18 cellular contexts compared by ENCODE assay signal in the genomic region with DNA sequence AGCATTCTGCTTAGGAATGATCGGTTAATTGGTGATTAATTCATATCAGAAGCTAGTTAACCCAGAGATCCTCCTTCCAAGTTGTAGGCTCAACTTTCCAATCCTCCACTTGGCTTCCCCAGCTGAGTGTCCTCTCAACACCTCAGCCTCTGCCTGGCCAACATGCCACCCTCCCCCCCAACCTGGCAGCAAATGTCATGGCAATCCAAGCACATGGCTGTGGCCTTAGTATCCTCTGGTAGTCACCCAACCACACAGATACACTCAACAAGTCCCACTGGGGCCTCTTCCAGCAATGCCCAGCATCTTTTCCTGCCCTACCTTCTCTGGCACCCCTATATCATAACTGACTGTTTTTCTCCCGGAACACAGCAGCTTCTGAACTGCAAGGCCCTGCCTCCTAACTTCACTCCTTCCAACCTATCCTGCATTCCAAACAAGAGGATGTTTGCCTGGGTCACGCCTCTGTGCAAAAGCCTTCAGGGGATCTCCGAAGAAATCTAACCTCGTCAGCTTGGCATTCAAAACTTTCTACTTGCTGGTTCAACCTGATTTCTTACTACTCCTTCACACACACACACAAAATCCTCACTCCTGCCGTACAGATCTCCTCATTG.
DNase-seq lines count a peak whose midpoint lies in the region; ATAC-seq and TF ChIP-seq lines count a peak whose summit lies in the region.
"Had no signal": no experiment of that assay in that cellular context is flagged by ENCODE, and none has a peak within 500 bp of the region (broad histone marks: within the 10 kb centered on the region; RNA-seq: fewer than 3 reads in every experiment).

No MANE protein-coding gene starts in this region.

- no peaks in the 10 kb centered on the region for H3K9me3 ChIP-seq in thymus (ENCODE audit: control insufficient read depth)

- no TSS peak for BruUV-seq in MCF 10A (replicated peaks; lab: Mats Ljungman, UMichigan)

- no peaks in the 10 kb centered on the region for H3K27me3 ChIP-seq in thymus (ENCODE audit: control insufficient read depth, insufficient read depth)
- H3K27me3 ChIP-seq: BLaER1, gastrocnemius medialis had no signal

- CTCF ChIA-PET in MCF 10A (lab: Yijun Ruan, JAX): interaction anchor here (0.6 to 1.5 kb wide), 3 partner anchors 11 to 28 kb away, joined by 3 to 5 read pairs (median 3); no protein-coding TSS in a partner anchor

- H3K4me3 ChIP-seq in thymus (ENCODE audit: low read length): no peak overlapping the region
- H3K4me3 ChIP-seq: BLaER1, gastrocnemius medialis had no signal

- POLR2A ChIA-PET in MCF 10A (lab: Yijun Ruan, JAX): interaction anchor here (0.6 to 0.7 kb wide), 4 partner anchors 23 to 1023 kb away, joined by 3 to 4 read pairs (median 3); no protein-coding TSS in a partner anchor

- H3K4me1 Mint-ChIP-seq in MCF 10A (ENCODE audit: insufficient read depth, unreplicated experiment): peaks cover 37% of the 10 kb centered on the region

- peak overlapping the region; percentile 34 for H3K27ac ChIP-seq in thymus (ENCODE audit: low read depth)
- H3K27ac ChIP-seq: BLaER1, gastrocnemius medialis had no signal

- H3K9me3 Mint-ChIP-seq in MCF 10A (ENCODE audit: unreplicated experiment): no peaks in the 10 kb centered on the region

- H3K4me3 Mint-ChIP-seq in MCF 10A (ENCODE audit: unreplicated experiment): no peak overlapping the region

- no peaks in the 10 kb centered on the region for H3K36me3 ChIP-seq in thymus (ENCODE audit: control insufficient read depth, insufficient read depth)
- H3K36me3 ChIP-seq: BLaER1, gastrocnemius medialis had no signal

- H3K27me3 Mint-ChIP-seq in MCF 10A (ENCODE audit: insufficient read depth, unreplicated experiment): no peaks in the 10 kb centered on the region

- DNase-seq in DMS53 (lab: John Stamatoyannopoulos, UW) (peak; percentile 11), DMS53 treated with DMSO at 0.1 percent for 48 hours (lab: John Stamatoyannopoulos, UW; ENCODE audit: unreplicated experiment) (no peak), MCF 10A (ENCODE audit: unreplicated experiment) (peak; percentile 52), kidney tubule cell (ENCODE audit: low spot score) (peak; percentile 39), SW 1271 (lab: John Stamatoyannopoulos, UW) (no peak)
- DNase-seq: 8988T; activated CD8-positive, alpha-beta memory T cell treated with anti-CD3 and anti-CD28 coated beads, Interleukin-2, amount 50 U/mL, for 4 hours; activated gamma-delta T cell treated with Interleukin-2 at 50 U/mL for 16 hours; gastrocnemius medialis; left ventricle myocardium superior; NCI-H1417 treated with DMSO at 0.1 percent for 48 hours; NCI-H82; occipital lobe; stimulated activated CD4-positive, alpha-beta T cell treated with anti-CD3 and anti-CD28 coated beads, Interleukin-4, amount 100 ng/mL, for 24 hours had no signal

- no peaks in the 10 kb centered on the region for H3K4me1 ChIP-seq in thymus (ENCODE audit: control insufficient read depth, insufficient read depth, low read length)
- H3K4me1 ChIP-seq: BLaER1 had no signal

- no peaks in the 10 kb centered on the region for H3K36me3 Mint-ChIP-seq in MCF 10A (ENCODE audit: insufficient read depth, unreplicated experiment)

- intact Hi-C loops in MCF 10A (cut with micrococcal nuclease): no loop called here

- no peak for TF ChIP-seq CTCF in MCF 10A (IDR thresholded peaks at IDR 0.05; ENCODE audit: unreplicated experiment)

- H3K27ac Mint-ChIP-seq in MCF 10A (ENCODE audit: low read depth, unreplicated experiment): peak overlapping the region; percentile 13

- WGBS in thymus: 85% methylated on average over 6 of the region's 6 CpGs

- ATAC-seq in GM21390 (IDR thresholded peaks at IDR 0.05; ENCODE audit: unreplicated experiment) (no peak), HG02642 (IDR thresholded peaks at IDR 0.05; ENCODE audit: poor library complexity, unreplicated experiment) (no peak)
- ATAC-seq: left ventricle myocardium superior had no signal

Comparison
In these comparisons a context has a peak if more than half of its experiments do, and no peak if none do; other contexts are left out.
1. DNase-seq: peak in DMS53 (single experiment), MCF 10A (single experiment) and kidney tubule cell (single experiment); none in DMS53 treated with DMSO at 0.1 percent for 48 hours (single experiment) and SW 1271 (0 of 2).